ENCODE assay signal across 8 cellular contexts in genomic region chr18:44679912-44680270, GRCh38. TPM values are rescaled to one million over a fixed set of nuclear protein-coding genes. Genes with fewer than 3 reads are reported as not detected.
DNase-seq lines count a peak whose midpoint lies in the region; ATAC-seq and TF ChIP-seq lines count a peak whose summit lies in the region.

No MANE protein-coding gene starts in this region.

- no peaks in the 10 kb centered on the region for H3K4me1 Mint-ChIP-seq in Calu3 (ENCODE audit: low read depth, unreplicated experiment)
- peaks cover 12% of the 10 kb centered on the region for H3K4me1 Mint-ChIP-seq in activated naive CD8-positive, alpha-beta T cell treated with anti-CD3 and anti-CD28 coated beads, Interleukin-2, amount 50 U/mL, for 24 hours

- no peaks in the 10 kb centered on the region for H3K9me3 Mint-ChIP-seq in Calu3 (ENCODE audit: low read depth, unreplicated experiment)
- H3K9me3 Mint-ChIP-seq in activated naive CD8-positive, alpha-beta T cell treated with anti-CD3 and anti-CD28 coated beads, Interleukin-2, amount 50 U/mL, for 24 hours: no peaks in the 10 kb centered on the region

- 0 to 1% (median 0%) methylated on average over 22 to 41 of the region's 41 CpGs for WGBS in psoas muscle, 3 donors

- intact Hi-C loops in Calu3 (cut with micrococcal nuclease; ENCODE audit: unreplicated experiment) (loop anchor here (2.0 to 10.0 kb wide), 4 partner anchors 115 to 705 kb away; no protein-coding TSS in a partner anchor), psoas muscle (cut with DNase I) (loop anchor here (2.0 to 10.0 kb wide), 8 partner anchors 62 to 705 kb away; no protein-coding TSS in a partner anchor)

- H3K9me3 ChIP-seq in right atrium auricular region (no peaks in the 10 kb centered on the region), psoas muscle (no peaks in the 10 kb centered on the region)

- H3K4me1 ChIP-seq in right atrium auricular region (peaks cover 0 to 19% of the 10 kb centered on the region in 2 donors), psoas muscle (peaks cover 14% of the 10 kb centered on the region)

- DNase-seq in Calu3 (peak; percentile 53), HCEC 1CT (peak; percentile 1), NCI-H748 (lab: John Stamatoyannopoulos, UW; ENCODE audit: unreplicated experiment) (peak; percentile 85), right atrium auricular region (ENCODE audit: low spot score) (peak; percentile 61), psoas muscle (peak; percentile 59 to 87)
- DNase-seq in activated naive CD8-positive, alpha-beta T cell treated with anti-CD3 and anti-CD28 coated beads, Interleukin-2, amount 50 U/mL, for 24 hours: peak; percentile 58
- no peak for DNase-seq in activated CD4-positive, CD25-positive, alpha-beta regulatory T cell treated with anti-CD3 and anti-CD28 coated beads, Interleukin-2, amount 50 U/mL, for 72 hours

- no peak overlapping the region for H3K27ac Mint-ChIP-seq in Calu3 (ENCODE audit: unreplicated experiment)
- H3K27ac Mint-ChIP-seq in activated naive CD8-positive, alpha-beta T cell treated with anti-CD3 and anti-CD28 coated beads, Interleukin-2, amount 50 U/mL, for 24 hours: peak overlapping the region; percentile 60

- H3K27me3 ChIP-seq in right atrium auricular region (no peaks in the 10 kb centered on the region), psoas muscle (ENCODE audit: insufficient read depth in 3 of 3, low read length in 2 of 3) (no peaks in the 10 kb centered on the region)

- BruUV-seq in Calu3 (replicated peaks; lab: Mats Ljungman, UMichigan): no TSS peak

- CTCF ChIA-PET in Calu3 (lab: Charles Lee): interaction anchor here (0.7 to 0.8 kb wide), 3 partner anchors 13 to 210 kb away, joined by 3 to 4 read pairs (median 4); no protein-coding TSS in a partner anchor

- H3K4me3 Mint-ChIP-seq in Calu3 (ENCODE audit: low read depth, unreplicated experiment): peak overlapping the region; percentile 73
- H3K4me3 Mint-ChIP-seq in activated naive CD8-positive, alpha-beta T cell treated with anti-CD3 and anti-CD28 coated beads, Interleukin-2, amount 50 U/mL, for 24 hours: no peak overlapping the region

- H3K36me3 ChIP-seq in right atrium auricular region: no peaks in the 10 kb centered on the region
- no peaks in the 10 kb centered on the region for H3K36me3 ChIP-seq in psoas muscle (ENCODE audit: insufficient read depth in 1 of 2, low read depth in 1 of 2)

- H3K4me3 ChIP-seq in right atrium auricular region: peak overlapping the region; percentile 73 to 79
- H3K4me3 ChIP-seq in psoas muscle: peak overlapping the region; percentile 78

- peaks cover 27% of the 10 kb centered on the region for H3K36me3 Mint-ChIP-seq in Calu3 (ENCODE audit: insufficient read depth, unreplicated experiment)
- H3K36me3 Mint-ChIP-seq in activated naive CD8-positive, alpha-beta T cell treated with anti-CD3 and anti-CD28 coated beads, Interleukin-2, amount 50 U/mL, for 24 hours (ENCODE audit: low read depth): no peaks in the 10 kb centered on the region

- peak overlapping the region; percentile 80 to 87 for H3K27ac ChIP-seq in right atrium auricular region
- peak overlapping the region; percentile 95 for H3K27ac ChIP-seq in psoas muscle

- ATAC-seq in activated naive CD8-positive, alpha-beta T cell treated with anti-CD3 and anti-CD28 coated beads, Interleukin-2, amount 50 U/mL, for 24 hours: no peak
- ATAC-seq in psoas muscle (peak in 1 of 4 donors; percentile 34), GM18498 (IDR thresholded peaks at IDR 0.05; ENCODE audit: unreplicated experiment) (no peak)

- TF ChIP-seq CTCF in Calu3 (IDR thresholded peaks at IDR 0.05; ENCODE audit: unreplicated experiment) (no peak), right atrium auricular region (IDR thresholded peaks at IDR 0.05) (no peak), psoas muscle (IDR thresholded peaks at IDR 0.05) (no peak)

- H3K27me3 Mint-ChIP-seq in Calu3 (ENCODE audit: unreplicated experiment): no peaks in the 10 kb centered on the region
- peaks cover 29% of the 10 kb centered on the region for H3K27me3 Mint-ChIP-seq in activated naive CD8-positive, alpha-beta T cell treated with anti-CD3 and anti-CD28 coated beads, Interleukin-2, amount 50 U/mL, for 24 hours

RNA-seq across cellular contexts. Expression of gene SETBP1, which starts 0.8 kb away (rescaled TPM):
- total RNA-seq in Calu3 (2022) (5.3 and 6.0 TPM in 2 replicates), right atrium auricular region (10 to 100 TPM in 1 of 2 donors, 1 to 10 TPM in 1; 7.8 to 13.4 TPM), psoas muscle (10 to 100 TPM; 10.5 to 21.0 (median 20.2) TPM)
- polyA plus RNA-seq in psoas muscle: 1 to 10 TPM in 2 of 3 donors, under 1 TPM in 1; 0.61 to 4.8 (median 2.5) TPM
